5 cellular contexts compared by ENCODE assay signal in genomic region chr4:2275044-2275397, GRCh38. TPM values are rescaled to one million over a fixed set of nuclear protein-coding genes. Genes with fewer than 3 reads are reported as not detected.
DNase-seq lines count a peak whose midpoint lies in the region; ATAC-seq and TF ChIP-seq lines count a peak whose summit lies in the region.
"Not testable (repeated sequence)": the region's sequence is repeated elsewhere in the genome, so short reads cannot be mapped to it uniquely, and the experiment has no call there.

No MANE protein-coding gene starts in this region.

- WGBS in right cardiac atrium: 93% methylated on average over 10 of the region's 10 CpGs
- 93% methylated on average over 10 of the region's 10 CpGs for WGBS in sigmoid colon, 2 donors

- intact Hi-C loops in Right ventricle myocardium superior (cut with DNase I); right cardiac atrium (cut with DNase I); sigmoid colon (cut with DNase I): not testable (repeated sequence)

- not testable (repeated sequence) for TF ChIP-seq CTCF in chondrocyte (IDR thresholded peaks at IDR 0.05); glutamatergic neuron (IDR thresholded peaks at IDR 0.05; ENCODE audit: partially characterized antibody, unreplicated experiment); sigmoid colon (IDR thresholded peaks at IDR 0.05)

- H3K36me3 ChIP-seq in sigmoid colon: not testable (repeated sequence)

- H3K4me1 Mint-ChIP-seq in chondrocyte (ENCODE audit: low read depth); glutamatergic neuron (ENCODE audit: low read depth, unreplicated experiment): not testable (repeated sequence)

- H3K4me3 Mint-ChIP-seq in chondrocyte (ENCODE audit: unreplicated experiment); glutamatergic neuron (ENCODE audit: unreplicated experiment): not testable (repeated sequence)

- TF ChIP-seq EP300 in sigmoid colon (IDR thresholded peaks at IDR 0.05): not testable (repeated sequence)

- H3K4me1 ChIP-seq in right cardiac atrium (ENCODE audit: control insufficient read depth, insufficient read depth, low read length); sigmoid colon: not testable (repeated sequence)

- not testable (repeated sequence) for H3K27ac Mint-ChIP-seq in chondrocyte (ENCODE audit: unreplicated experiment); glutamatergic neuron (ENCODE audit: unreplicated experiment)

- H3K27me3 ChIP-seq in right cardiac atrium (ENCODE audit: control insufficient read depth, insufficient read depth); sigmoid colon: not testable (repeated sequence)

- not testable (repeated sequence) for H3K9me3 Mint-ChIP-seq in chondrocyte (ENCODE audit: low read depth); glutamatergic neuron (ENCODE audit: unreplicated experiment)

- peak; percentile 28 for DNase-seq in chondrocyte (ENCODE audit: low spot score)
- DNase-seq in glutamatergic neuron: peak; percentile 3
- peak; percentile 9 for DNase-seq in Right ventricle myocardium superior
- DNase-seq in right cardiac atrium: peak in 2 of 3 donors; percentile 5 to 15
- peak; percentile 22 for DNase-seq in sigmoid colon

- not testable (repeated sequence) for TF ChIP-seq POLR2A in sigmoid colon (IDR thresholded peaks at IDR 0.05)

- ATAC-seq in Right ventricle myocardium superior (ENCODE audit: poor library complexity); right cardiac atrium: not testable (repeated sequence)

- not testable (repeated sequence) for H3K36me3 Mint-ChIP-seq in chondrocyte (ENCODE audit: low read depth); glutamatergic neuron (ENCODE audit: unreplicated experiment)

- not testable (repeated sequence) for H3K27me3 Mint-ChIP-seq in chondrocyte (ENCODE audit: low read depth); glutamatergic neuron (ENCODE audit: unreplicated experiment)

- not testable (repeated sequence) for H3K27ac ChIP-seq in right cardiac atrium (ENCODE audit: low read length); sigmoid colon

- not testable (repeated sequence) for H3K4me3 ChIP-seq in right cardiac atrium (ENCODE audit: low read length); sigmoid colon

- not testable (repeated sequence) for H3K9me3 ChIP-seq in right cardiac atrium (ENCODE audit: control insufficient read depth, low read length); sigmoid colon

RNA-seq across cellular contexts. Expression of gene MXD4, which starts 13.1 kb away (rescaled TPM):
- 80.3 to 114 TPM (median 82.7 TPM) in 3 replicates for total RNA-seq in chondrocyte
- 143 TPM for total RNA-seq in glutamatergic neuron (ENCODE audit: unreplicated experiment)
- total RNA-seq in Right ventricle myocardium superior: 31.5 TPM
- 10 to 100 TPM; 27.2 to 35.8 (median 31.6) TPM for total RNA-seq in right cardiac atrium
- 43.1 TPM for polyA plus RNA-seq in right cardiac atrium
- 10 to 100 TPM; 36.4 to 62.0 (median 38.7) TPM for total RNA-seq in sigmoid colon
- polyA plus RNA-seq in sigmoid colon: 10 to 100 TPM; 25.0 to 32.8 (median 27.6) TPM

RNA-seq across cellular contexts. Expression of gene HAUS3, which starts 33.1 kb away (rescaled TPM):
- total RNA-seq in chondrocyte (8.6 to 12.5 TPM (median 10.0 TPM) in 3 replicates), glutamatergic neuron (ENCODE audit: unreplicated experiment) (15.6 TPM), Right ventricle myocardium superior (5.7 TPM), right cardiac atrium (1 to 10 TPM; 6.1 to 8.9 (median 7.4) TPM), sigmoid colon (10 to 100 TPM; 12.1 to 18.5 (median 16.4) TPM)
- polyA plus RNA-seq in right cardiac atrium (4.3 TPM), sigmoid colon (1 to 10 TPM; 3.2 to 7.7 (median 6.0) TPM)

RNA-seq across cellular contexts. Expression of gene POLN, which starts 33.1 kb away (rescaled TPM):
- total RNA-seq in chondrocyte (3.8 to 9.1 TPM (median 5.5 TPM) in 3 replicates), glutamatergic neuron (ENCODE audit: unreplicated experiment) (6.8 TPM), Right ventricle myocardium superior (2.3 TPM), right cardiac atrium (1 to 10 TPM; 3.5 to 5.9 (median 4.6) TPM), sigmoid colon (1 to 10 TPM; 1.8 to 9.4 (median 2.6) TPM)
- polyA plus RNA-seq in right cardiac atrium (1.5 TPM), sigmoid colon (1 to 10 TPM in 1 of 3 donors, under 1 TPM in 1, not detected in 1; 0.60 to 1.1 TPM)
